10 cellular contexts compared by ENCODE assay signal in genomic region chr1:169891539-169891885, GRCh38. TPM values are rescaled to one million over a fixed set of nuclear protein-coding genes. Genes with fewer than 3 reads are reported as not detected.
A peak's percentile ranks its signal among the peaks of the same experiment; 100 is the strongest.
DNase-seq lines count a peak whose midpoint lies in the region; ATAC-seq and TF ChIP-seq lines count a peak whose summit lies in the region.
"Had no signal": no experiment of that assay in that cellular context is flagged by ENCODE, and none has a peak within 500 bp of the region (broad histone marks: within the 10 kb centered on the region; RNA-seq: fewer than 3 reads in every experiment).

No MANE protein-coding gene starts in this region.

- DNase-seq in T-helper 1 cell (no peak), activated B cell treated with CpG ODN at 0.5 μM for 24 hours (no peak), kidney glomerular epithelial cell (lab: John Stamatoyannopoulos, UW) (peak; percentile 36), HAP-1 (ENCODE audit: low spot score in 2 of 2) (no peak)
- DNase-seq: H9, NCI-H345 had no signal

- TF ChIP-seq CTCF in activated B cell treated with CpG ODN at 0.5 μM for 24 hours (IDR thresholded peaks at IDR 0.05): no peak

- H3K4me3 ChIP-seq in HAP-1: no peak overlapping the region

- in situ Hi-C loops in HAP-1 (cut with MboI; ENCODE audit: low sequenced_read_pairs): no loop called here

- H3K36me3 ChIP-seq in HAP-1 (replicated peaks): peaks cover 16% of the 10 kb centered on the region

- H3K27ac Mint-ChIP-seq in T-helper 1 cell treated with Interleukin-12 subunit alpha and Interleukin-12 subunit beta and Interleukin-4 antibody, amounts not matched to agents 30 μg/mL and 1 μg/mL, for 36 hours: peak overlapping the region; percentile 89
- H3K27ac Mint-ChIP-seq in activated B cell treated with CpG ODN at 0.5 μM for 24 hours: peak overlapping the region; percentile 77
- peak overlapping the region; percentile 64 for H3K27ac Mint-ChIP-seq in stimulated activated memory B cell treated with anti-CD40 and anti-IgM and Interleukin-4, amounts not matched to agents 10 μg/mL and 1 μg/mL and 100 μg/mL, for 72 hours

- peaks cover 11% of the 10 kb centered on the region for H3K4me1 ChIP-seq in HAP-1

- CTCF ChIA-PET in activated B cell treated with CpG ODN at 0.5 μM for 24 hours (lab: Charles Lee): interaction anchor here (1.3 kb wide), 1 partner anchor 82 kb away, joined by 4 read pairs; no protein-coding TSS in a partner anchor

- ATAC-seq in activated B cell treated with CpG ODN at 0.5 μM for 24 hours (ENCODE audit: low read depth) (no peak), HG03108 (IDR thresholded peaks at IDR 0.05; ENCODE audit: unreplicated experiment) (no peak), GM18520 (IDR thresholded peaks at IDR 0.05; ENCODE audit: unreplicated experiment) (no peak)
- ATAC-seq in stimulated activated memory B cell treated with anti-CD40 and anti-IgM and Interleukin-4, amounts not matched to agents 10 μg/mL and 1 μg/mL and 100 μg/mL, for 72 hours: no peak

- POLR2A ChIA-PET in activated B cell treated with CpG ODN at 0.5 μM for 24 hours (lab: Charles Lee): interaction anchor here (1.0 to 1.8 kb wide), 4 partner anchors 11 to 524 kb away, joined by 3 to 5 read pairs (median 4); partner anchors contain the start of genes BLZF1, KIFAP3, METTL18 and NME7

- H3K4me3 Mint-ChIP-seq in T-helper 1 cell treated with Interleukin-12 subunit alpha and Interleukin-12 subunit beta and Interleukin-4 antibody, amounts not matched to agents 30 μg/mL and 1 μg/mL, for 36 hours: peak overlapping the region; percentile 69
- H3K4me3 Mint-ChIP-seq in activated B cell treated with CpG ODN at 0.5 μM for 24 hours: peak overlapping the region; percentile 62
- peak overlapping the region; percentile 59 for H3K4me3 Mint-ChIP-seq in stimulated activated memory B cell treated with anti-CD40 and anti-IgM and Interleukin-4, amounts not matched to agents 10 μg/mL and 1 μg/mL and 100 μg/mL, for 72 hours

- H3K9me3 ChIP-seq in HAP-1: no peaks in the 10 kb centered on the region

- H3K27me3 ChIP-seq in HAP-1 (ENCODE audit: low read depth): no peaks in the 10 kb centered on the region

- intact Hi-C loops in activated B cell treated with CpG ODN at 0.5 μM for 24 hours (cut with micrococcal nuclease): loop anchor here (5.0 kb wide), 5 partner anchors 179 to 1664 kb away; partner anchors contain the start of genes FMO4, SELL and SFT2D2

- peaks cover 20% of the 10 kb centered on the region for H3K36me3 Mint-ChIP-seq in T-helper 1 cell treated with Interleukin-12 subunit alpha and Interleukin-12 subunit beta and Interleukin-4 antibody, amounts not matched to agents 30 μg/mL and 1 μg/mL, for 36 hours (ENCODE audit: low read depth)
- peaks cover 29% of the 10 kb centered on the region for H3K36me3 Mint-ChIP-seq in activated B cell treated with CpG ODN at 0.5 μM for 24 hours (ENCODE audit: low read depth)
- H3K36me3 Mint-ChIP-seq in stimulated activated memory B cell treated with anti-CD40 and anti-IgM and Interleukin-4, amounts not matched to agents 10 μg/mL and 1 μg/mL and 100 μg/mL, for 72 hours: peaks cover 3% of the 10 kb centered on the region

- peaks cover 5% of the 10 kb centered on the region for H3K27me3 Mint-ChIP-seq in T-helper 1 cell treated with Interleukin-12 subunit alpha and Interleukin-12 subunit beta and Interleukin-4 antibody, amounts not matched to agents 30 μg/mL and 1 μg/mL, for 36 hours (ENCODE audit: low read depth)
- H3K27me3 Mint-ChIP-seq in activated B cell treated with CpG ODN at 0.5 μM for 24 hours: peaks cover 2% of the 10 kb centered on the region
- H3K27me3 Mint-ChIP-seq in stimulated activated memory B cell treated with anti-CD40 and anti-IgM and Interleukin-4, amounts not matched to agents 10 μg/mL and 1 μg/mL and 100 μg/mL, for 72 hours: no peaks in the 10 kb centered on the region

- peaks cover 54% of the 10 kb centered on the region for H3K4me1 Mint-ChIP-seq in T-helper 1 cell treated with Interleukin-12 subunit alpha and Interleukin-12 subunit beta and Interleukin-4 antibody, amounts not matched to agents 30 μg/mL and 1 μg/mL, for 36 hours (ENCODE audit: low read depth)
- H3K4me1 Mint-ChIP-seq in activated B cell treated with CpG ODN at 0.5 μM for 24 hours: peaks cover 42% of the 10 kb centered on the region
- H3K4me1 Mint-ChIP-seq in stimulated activated memory B cell treated with anti-CD40 and anti-IgM and Interleukin-4, amounts not matched to agents 10 μg/mL and 1 μg/mL and 100 μg/mL, for 72 hours: peaks cover 37% of the 10 kb centered on the region

- H3K9me3 Mint-ChIP-seq in T-helper 1 cell treated with Interleukin-12 subunit alpha and Interleukin-12 subunit beta and Interleukin-4 antibody, amounts not matched to agents 30 μg/mL and 1 μg/mL, for 36 hours: no peaks in the 10 kb centered on the region
- no peaks in the 10 kb centered on the region for H3K9me3 Mint-ChIP-seq in activated B cell treated with CpG ODN at 0.5 μM for 24 hours
- H3K9me3 Mint-ChIP-seq in stimulated activated memory B cell treated with anti-CD40 and anti-IgM and Interleukin-4, amounts not matched to agents 10 μg/mL and 1 μg/mL and 100 μg/mL, for 72 hours: no peaks in the 10 kb centered on the region
- H3K9me3 Mint-ChIP-seq: H9 had no signal

RNA-seq across cellular contexts. Expression of gene SCYL3, which starts 2.2 kb away (rescaled TPM):
- total RNA-seq in activated B cell treated with CpG ODN at 0.5 μM for 24 hours: 14.5 and 16.2 TPM in 2 replicates
